In the genomic region with DNA sequence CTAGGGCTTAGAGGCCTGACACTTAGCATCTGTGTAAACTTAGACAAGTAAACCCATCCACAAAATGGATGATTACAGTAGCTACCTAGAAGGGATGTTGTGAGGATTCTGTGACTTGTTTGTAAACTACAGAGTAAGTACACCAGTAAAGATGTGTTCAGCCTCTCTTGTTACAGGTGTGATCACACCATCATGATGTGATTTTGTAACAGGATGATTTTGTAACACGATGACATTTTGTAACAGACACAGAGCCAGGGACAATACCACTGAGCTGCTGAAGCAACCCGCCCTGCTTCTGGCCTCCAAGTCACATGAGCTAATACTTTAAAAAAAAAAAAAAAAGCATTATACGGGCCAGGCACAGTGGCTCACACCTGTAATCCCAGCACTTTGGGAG, we compare ENCODE assay signal across 29 cellular contexts. TPM values are rescaled to one million over a fixed set of nuclear protein-coding genes. Genes with fewer than 3 reads are reported as not detected.
DNase-seq lines count a peak whose midpoint lies in the region; FAIRE-seq and TF ChIP-seq lines count a peak whose summit lies in the region.
"Had no signal": no experiment of that assay in that cellular context is flagged by ENCODE, and none has a peak within 500 bp of the region (broad histone marks: within the 10 kb centered on the region; RNA-seq: fewer than 3 reads in every experiment).

No MANE protein-coding gene starts in this region.

- peak overlapping the region; percentile 99 for H2BK5ac ChIP-seq in mesendoderm (ENCODE audit: low read length)

- no peak for FAIRE-seq in H54 (lab: Jason Lieb, UNC)
- FAIRE-seq: G401.6, pancreas, TTC549 had no signal

- peak overlapping the region; percentile 35 for H3K9ac ChIP-seq in HUES6 (ENCODE audit: low read length)
- no peak overlapping the region for H3K9ac ChIP-seq in mesendoderm (ENCODE audit: low read length)
- H3K9ac ChIP-seq: GM23248 had no signal

- H4K8ac ChIP-seq in mesendoderm (ENCODE audit: low read depth, low read length): no peak overlapping the region

- DNase-seq in MV-4-11 (lab: John Stamatoyannopoulos, UW) (peak; percentile 34), SKM-1 treated with dmso at 0.1 percent for 144 hours (lab: John Stamatoyannopoulos, UW; ENCODE audit: unreplicated experiment) (peak; percentile 80), mesendoderm (peak; percentile 78), H54 (ENCODE audit: insufficient read length, low spot score) (no peak), A172 (ENCODE audit: low spot score) (no peak), UCSD-AML1 (lab: John Stamatoyannopoulos, UW; ENCODE audit: unreplicated experiment) (no peak)
- DNase-seq: activated CD4-positive, alpha-beta T cell treated with anti-CD3 and anti-CD28 coated beads for 1 hour; activated CD8-positive, alpha-beta memory T cell treated with anti-CD3 and anti-CD28 coated beads, Interleukin-2, amount 50 U/mL, for 48 hours; activated CD8-positive, alpha-beta T cell treated with anti-CD3 and anti-CD28 coated beads for 36 hours; activated naive CD4-positive, alpha-beta T cell treated with anti-CD3 and anti-CD28 coated beads for 36 hours; adrenal gland; central memory CD4-positive, alpha-beta T cell; COR-L47; cortex of kidney; DMS53; effector memory CD4-positive, alpha-beta T cell; GM23248; hypothalamus; mesenchymal stem cell; NCI-H1417; NCI-H2029; NCI-H524; pancreas; RPMI8226; upper lobe of left lung had no signal

- H3K36me3 ChIP-seq in HUES6 (ENCODE audit: control insufficient read depth, insufficient read depth, low read length) (no peaks in the 10 kb centered on the region), mesendoderm (ENCODE audit: control insufficient read depth, insufficient read depth, low read length) (no peaks in the 10 kb centered on the region)
- H3K36me3 ChIP-seq: adrenal gland, pancreas, upper lobe of left lung had no signal

- H3K4me3 ChIP-seq in HUES6 (ENCODE audit: low read depth, low read length) (no peak overlapping the region), mesendoderm (ENCODE audit: low read length) (no peak overlapping the region)
- H3K4me3 ChIP-seq: adrenal gland, GM23248, pancreas, upper lobe of left lung had no signal

- peak overlapping the region; percentile 87 for H3K18ac ChIP-seq in mesendoderm (ENCODE audit: low read length)

- H3K56ac ChIP-seq in mesendoderm (ENCODE audit: low read length): peak overlapping the region; percentile 78

- H3K79me2 ChIP-seq in mesendoderm (ENCODE audit: control insufficient read depth, insufficient read depth, low read length): no peaks in the 10 kb centered on the region

- no peak overlapping the region for H3K4me2 ChIP-seq in mesendoderm (ENCODE audit: low read length)

- H3K9me3 ChIP-seq in HUES6 (ENCODE audit: control insufficient read depth, insufficient read depth, low read depth, low read length): peaks cover 3% of the 10 kb centered on the region; the same call in 1 of the 2 replicates
- H3K9me3 ChIP-seq: adrenal gland, pancreas, upper lobe of left lung had no signal

- no peak for TF ChIP-seq POLR2A in H54 (IDR thresholded peaks at IDR 0.05; ENCODE audit: low read depth, low read length)

- peak overlapping the region; percentile 34; the same call in 1 of the 2 replicates for H3K27ac ChIP-seq in HUES6 (ENCODE audit: low read depth, low read length)
- H3K27ac ChIP-seq in mesendoderm (ENCODE audit: low read depth, low read length): peak overlapping the region; percentile 46
- H3K27ac ChIP-seq: adrenal gland, C4-2B, GM23248, pancreas had no signal

- peak overlapping the region; percentile 10 for H2BK120ac ChIP-seq in mesendoderm (ENCODE audit: low read depth, low read length)

- H3K4ac ChIP-seq in mesendoderm (ENCODE audit: low read depth, low read length): peak overlapping the region; percentile 36

- no CpG with 5 or more reads among the region's 3 CpGs for WGBS in mesendoderm (ENCODE audit: extremely low coverage, insufficient coverage, low lambda C conversion rate)

- H3K4me1 ChIP-seq in HUES6 (ENCODE audit: control insufficient read depth, insufficient read depth, low read length): peaks cover 15% of the 10 kb centered on the region; the same call in 1 of the 2 replicates
- peaks cover 2% of the 10 kb centered on the region for H3K4me1 ChIP-seq in mesendoderm (ENCODE audit: control insufficient read depth, low read depth, low read length)
- H3K4me1 ChIP-seq: adrenal gland, pancreas, upper lobe of left lung had no signal

- no peak overlapping the region for H2BK15ac ChIP-seq in mesendoderm (replicated peaks; ENCODE audit: low read depth)

- H3K27me3 ChIP-seq in HUES6 (ENCODE audit: control insufficient read depth, insufficient read depth, low read length): no peaks in the 10 kb centered on the region
- H3K27me3 ChIP-seq in mesendoderm (ENCODE audit: insufficient read depth, low read length, poor library complexity): no peaks in the 10 kb centered on the region
- H3K27me3 ChIP-seq: adrenal gland, pancreas, upper lobe of left lung had no signal

- H3K23ac ChIP-seq in mesendoderm (ENCODE audit: low read length): no peak overlapping the region

- peak overlapping the region; percentile 72 for H2AK5ac ChIP-seq in mesendoderm (ENCODE audit: low read length)

- H3K79me1 ChIP-seq in mesendoderm (ENCODE audit: low read length): no peaks in the 10 kb centered on the region

- H4K5ac ChIP-seq in mesendoderm (ENCODE audit: low read length): no peak overlapping the region

RNA-seq across cellular contexts. Expression of gene FADD, which starts 17.0 kb away (rescaled TPM):
- 40.9 TPM for polyA plus RNA-seq in mesendoderm (2013, experiment 1 of 2)
- 40.4 TPM for polyA plus RNA-seq in mesendoderm (2013, experiment 2 of 2)
- total RNA-seq in A172 (2014; rRNA removed; shearing (Covaris generic)): 66.0 and 69.0 TPM in 2 replicates

RNA-seq across cellular contexts. Expression of gene PPFIA1, which starts 50.4 kb away (rescaled TPM):
- polyA plus RNA-seq in mesendoderm (2013, experiment 1 of 2): 43.8 TPM
- 45.8 TPM for polyA plus RNA-seq in mesendoderm (2013, experiment 2 of 2)
- 51.5 and 65.9 TPM in 2 replicates for total RNA-seq in A172 (2014; rRNA removed; shearing (Covaris generic))

Comparison
In these comparisons a context has a peak if more than half of its experiments do, and no peak if none do; other contexts are left out.
1. DNase-seq: peak in MV-4-11 (single experiment), SKM-1 treated with dmso at 0.1 percent for 144 hours (single experiment) and mesendoderm (single experiment); none in H54 (single experiment), A172 (single experiment) and UCSD-AML1 (single experiment).